In genomic region chr13:106917024-106917491, GRCh38 we compare ENCODE assay signal across 10 cellular contexts.
DNase-seq lines count a peak whose midpoint lies in the region; ATAC-seq and TF ChIP-seq lines count a peak whose summit lies in the region.
"Had no signal": no experiment of that assay in that cellular context is flagged by ENCODE, and none has a peak within 500 bp of the region (broad histone marks: within the 10 kb centered on the region; RNA-seq: fewer than 3 reads in every experiment).

No MANE protein-coding gene starts in this region.

- no peak for ATAC-seq in activated naive CD4-positive, alpha-beta T cell treated with anti-CD3 and anti-CD28 coated beads, Interleukin-2, amount 50 U/mL, for 72 hours
- ATAC-seq in natural killer cell treated with Interleukin-12 subunit alpha and Interleukin-12 subunit beta and Interleukin-15 and Interleukin-18, amount 100 ng/mL, for 72 hours: no peak
- ATAC-seq in GM19452 (IDR thresholded peaks at IDR 0.05; ENCODE audit: unreplicated experiment): no peak

- H3K4me1 ChIP-seq in esophagus muscularis mucosa (peaks cover 0 to 33% (median 24%) of the 10 kb centered on the region in 4 donors), uterus (no peaks in the 10 kb centered on the region)

- 52% methylated on average over 27 of the region's 28 CpGs for WGBS in esophagus muscularis mucosa

- H3K4me3 ChIP-seq in esophagus muscularis mucosa (peak overlapping the region; percentile 55 to 76 (median 64)), uterus (peak overlapping the region; percentile 35 to 50)

- H3K9me3 Mint-ChIP-seq in activated naive CD4-positive, alpha-beta T cell treated with anti-CD3 and anti-CD28 coated beads for 36 hours: no peaks in the 10 kb centered on the region
- H3K9me3 Mint-ChIP-seq in activated naive CD4-positive, alpha-beta T cell treated with anti-CD3 and anti-CD28 coated beads, Interleukin-2, amount 50 U/mL, for 72 hours: peaks cover under 1% of the 10 kb centered on the region in 2 donors
- no peaks in the 10 kb centered on the region for H3K9me3 Mint-ChIP-seq in natural killer cell treated with Interleukin-12 subunit alpha and Interleukin-12 subunit beta and Interleukin-15 and Interleukin-18, amount 100 ng/mL, for 72 hours

- intact Hi-C loops in activated naive CD4-positive, alpha-beta T cell treated with anti-CD3 and anti-CD28 coated beads for 36 hours (cut with micrococcal nuclease): loop anchor here (2.0 to 10.0 kb wide), 3 partner anchors 834 to 1780 kb away; partner anchors contain the start of gene TNFSF13B
- intact Hi-C loops in esophagus muscularis mucosa (cut with DNase I) (loop anchor here (10.0 kb wide), 1 partner anchor 352 kb away; the partner anchor contains the start of gene ARGLU1), uterus (cut with DNase I; ENCODE audit: low total_unique reads) (no loop called here)

- TF ChIP-seq CTCF in esophagus muscularis mucosa (IDR thresholded peaks at IDR 0.05) (no peak), uterus (IDR thresholded peaks at IDR 0.05) (no peak)

- H3K9me3 ChIP-seq in esophagus muscularis mucosa (no peaks in the 10 kb centered on the region), uterus (no peaks in the 10 kb centered on the region)
- H3K9me3 ChIP-seq: SK-N-SH had no signal

- no peak overlapping the region for H3K27ac Mint-ChIP-seq in activated naive CD4-positive, alpha-beta T cell treated with anti-CD3 and anti-CD28 coated beads for 36 hours
- H3K27ac Mint-ChIP-seq in activated naive CD4-positive, alpha-beta T cell treated with anti-CD3 and anti-CD28 coated beads, Interleukin-2, amount 50 U/mL, for 72 hours: peak overlapping the region in 1 of 2 donors; percentile 50
- no peak overlapping the region for H3K27ac Mint-ChIP-seq in natural killer cell treated with Interleukin-12 subunit alpha and Interleukin-12 subunit beta and Interleukin-15 and Interleukin-18, amount 100 ng/mL, for 72 hours

- H3K27ac ChIP-seq in esophagus muscularis mucosa (replicated peaks in 1 of 4): peak overlapping the region; percentile 83 to 88 (median 85)
- peak overlapping the region; percentile 72 to 88 for H3K27ac ChIP-seq in uterus

- H3K36me3 ChIP-seq in esophagus muscularis mucosa (no peaks in the 10 kb centered on the region), uterus (no peaks in the 10 kb centered on the region)

- no peaks in the 10 kb centered on the region for H3K36me3 Mint-ChIP-seq in activated naive CD4-positive, alpha-beta T cell treated with anti-CD3 and anti-CD28 coated beads for 36 hours (ENCODE audit: low read depth)
- no peaks in the 10 kb centered on the region for H3K36me3 Mint-ChIP-seq in activated naive CD4-positive, alpha-beta T cell treated with anti-CD3 and anti-CD28 coated beads, Interleukin-2, amount 50 U/mL, for 72 hours
- H3K36me3 Mint-ChIP-seq in natural killer cell treated with Interleukin-12 subunit alpha and Interleukin-12 subunit beta and Interleukin-15 and Interleukin-18, amount 100 ng/mL, for 72 hours: no peaks in the 10 kb centered on the region

- H3K27me3 ChIP-seq in esophagus muscularis mucosa: no peaks in the 10 kb centered on the region
- H3K27me3 ChIP-seq in uterus: no peaks in the 10 kb centered on the region

- TF ChIP-seq POLR2A in esophagus muscularis mucosa (IDR thresholded peaks at IDR 0.05; ENCODE audit: low read depth) (no peak), uterus (IDR thresholded peaks at IDR 0.05) (no peak)

- peaks cover 7% of the 10 kb centered on the region for H3K4me1 Mint-ChIP-seq in activated naive CD4-positive, alpha-beta T cell treated with anti-CD3 and anti-CD28 coated beads for 36 hours (ENCODE audit: low read depth)
- peaks cover 0 to 3% of the 10 kb centered on the region in 2 donors for H3K4me1 Mint-ChIP-seq in natural killer cell treated with Interleukin-12 subunit alpha and Interleukin-12 subunit beta and Interleukin-15 and Interleukin-18, amount 100 ng/mL, for 72 hours (ENCODE audit: low read depth in 2 of 2)

- DNase-seq in activated naive CD4-positive, alpha-beta T cell treated with anti-CD3 and anti-CD28 coated beads for 36 hours: no peak
- DNase-seq in activated naive CD4-positive, alpha-beta T cell treated with anti-CD3 and anti-CD28 coated beads, Interleukin-2, amount 50 U/mL, for 72 hours (ENCODE audit: low spot score in 2 of 2): no peak
- DNase-seq in esophagus muscularis mucosa (ENCODE audit: extremely low spot score): no peak
- DNase-seq in natural killer cell treated with Interleukin-12 subunit alpha and Interleukin-12 subunit beta and Interleukin-15 and Interleukin-18, amount 100 ng/mL, for 72 hours (ENCODE audit: low spot score): no peak
- peak in 1 of 2 donors; percentile 22 for DNase-seq in uterus
- DNase-seq in DMS79 (lab: John Stamatoyannopoulos, UW): no peak
- DNase-seq in cerebellar nuclear complex (lab: John Stamatoyannopoulos, UW): no peak
- DNase-seq: SK-N-SH; stimulated activated CD4-positive, alpha-beta T cell treated with anti-CD3 and anti-CD28 coated beads, Interleukin-1b, Interleukin-23, amount 100 ng/mL, for 48 hours had no signal

- peak overlapping the region; percentile 41 for H3K4me3 Mint-ChIP-seq in activated naive CD4-positive, alpha-beta T cell treated with anti-CD3 and anti-CD28 coated beads for 36 hours
- H3K4me3 Mint-ChIP-seq in natural killer cell treated with Interleukin-12 subunit alpha and Interleukin-12 subunit beta and Interleukin-15 and Interleukin-18, amount 100 ng/mL, for 72 hours: peak overlapping the region; percentile 67

- CTCF ChIA-PET in activated naive CD4-positive, alpha-beta T cell treated with anti-CD3 and anti-CD28 coated beads for 36 hours (lab: Charles Lee): no interaction called here

- peaks cover 40% of the 10 kb centered on the region for H3K27me3 Mint-ChIP-seq in activated naive CD4-positive, alpha-beta T cell treated with anti-CD3 and anti-CD28 coated beads for 36 hours (ENCODE audit: low read depth)
- H3K27me3 Mint-ChIP-seq in natural killer cell treated with Interleukin-12 subunit alpha and Interleukin-12 subunit beta and Interleukin-15 and Interleukin-18, amount 100 ng/mL, for 72 hours: peaks cover 15 to 29% of the 10 kb centered on the region in 2 donors

- no peak for TF ChIP-seq EP300 in esophagus muscularis mucosa (IDR thresholded peaks at IDR 0.05)
